In genomic region chr7:128103498-128104108, GRCh38 we compare ENCODE assay signal across 8 cellular contexts.
A peak's percentile ranks its signal among the peaks of the same experiment; 100 is the strongest.
DNase-seq lines count a peak whose midpoint lies in the region; ATAC-seq and TF ChIP-seq lines count a peak whose summit lies in the region.

No MANE protein-coding gene starts in this region.

- TF ChIP-seq RAD21 in IMR-90 (IDR thresholded peaks at IDR 0.05; ENCODE audit: low read length), result no peak

- H3K9me3 ChIP-seq in IMR-90 (ENCODE audit: control insufficient read depth, insufficient read depth, low read length) (no peaks in the 10 kb centered on the region), body of pancreas (no peaks in the 10 kb centered on the region)

- H4K91ac ChIP-seq in IMR-90 (ENCODE audit: insufficient read depth, low read depth, low read length), result no peak overlapping the region

- H4K8ac ChIP-seq in IMR-90 (ENCODE audit: low read depth in 2 of 2, low read length in 2 of 2), result no peak overlapping the region

- CTCF ChIA-PET in IMR-90 (lab: Yijun Ruan, JAX), result no interaction called here

- peaks cover 9% of the 10 kb centered on the region for H3K27me3 Mint-ChIP-seq in activated CD4-positive, alpha-beta T cell treated with anti-CD3 and anti-CD28 coated beads, Interleukin-2, amount 10 ng/mL, durations not matched to agents 24 days and 14 days

- H3K79me1 ChIP-seq in IMR-90 (ENCODE audit: low read depth in 1 of 2, low read length in 2 of 2), result no peaks in the 10 kb centered on the region

- no peak overlapping the region for H2BK120ac ChIP-seq in IMR-90 (ENCODE audit: low read depth, low read length)

- intact Hi-C loops in activated CD4-positive, alpha-beta T cell treated with anti-CD3 and anti-CD28 coated beads, Interleukin-2, amount 10 ng/mL, durations not matched to agents 24 days and 14 days (cut with micrococcal nuclease), result no loop called here
- intact Hi-C loops in IMR-90 (cut with micrococcal nuclease) (loop anchor here (5.0 kb wide), 1 partner anchor 396 kb away; no protein-coding TSS in a partner anchor), body of pancreas (cut with DNase I) (no loop called here), lower leg skin (cut with DNase I; ENCODE audit: low total_unique reads) (no loop called here)

- peak overlapping the region; percentile 81 for H2AFZ ChIP-seq in IMR-90 (replicated peaks; ENCODE audit: low read length, poor library complexity)

- H3K14ac ChIP-seq in IMR-90 (replicated peaks; ENCODE audit: low read depth, low read length), result no peak overlapping the region

- TF ChIP-seq POLR2A in IMR-90 (IDR thresholded peaks at IDR 0.05; ENCODE audit: low read depth, low read length), result no peak
- no peak for TF ChIP-seq POLR2A in body of pancreas (IDR thresholded peaks at IDR 0.05)
- no peak for TF ChIP-seq POLR2A in lower leg skin (IDR thresholded peaks at IDR 0.05)

- peak overlapping the region; percentile 84 for H3K4me3 Mint-ChIP-seq in activated CD4-positive, alpha-beta T cell treated with anti-CD3 and anti-CD28 coated beads, Interleukin-2, amount 10 ng/mL, durations not matched to agents 24 days and 14 days

- no TSS peak for BruUV-seq in IMR-90 (replicated peaks; lab: Mats Ljungman, UMichigan)

- H2BK5ac ChIP-seq in IMR-90 (ENCODE audit: low read depth, low read length, poor library complexity, severe bottlenecking), result no peak overlapping the region

- no peak overlapping the region for H3K27ac Mint-ChIP-seq in activated CD4-positive, alpha-beta T cell treated with anti-CD3 and anti-CD28 coated beads, Interleukin-2, amount 10 ng/mL, durations not matched to agents 24 days and 14 days

- H3K4me1 Mint-ChIP-seq in activated CD4-positive, alpha-beta T cell treated with anti-CD3 and anti-CD28 coated beads, Interleukin-2, amount 10 ng/mL, durations not matched to agents 24 days and 14 days, result peaks cover 21% of the 10 kb centered on the region

- no peak overlapping the region for H3K4ac ChIP-seq in IMR-90 (ENCODE audit: low read depth, low read length)

- in situ Hi-C loops in IMR-90 (cut with MboI; ENCODE audit: low sequenced_read_pairs), result no loop called here

- H3K9me1 ChIP-seq in IMR-90 (ENCODE audit: insufficient read depth, low read length), result peaks cover 8% of the 10 kb centered on the region

- H3K23ac ChIP-seq in IMR-90 (ENCODE audit: low read depth, low read length), result no peak overlapping the region

- TF ChIP-seq CTCF in IMR-90 (conservative IDR thresholded peaks at IDR 0.05; ENCODE audit: low read depth, low read length) (no peak), body of pancreas (IDR thresholded peaks at IDR 0.05) (no peak), lower leg skin (IDR thresholded peaks at IDR 0.05) (no peak)

- H3K9ac ChIP-seq in IMR-90 (ENCODE audit: low read depth, low read length), result no peak overlapping the region

- H3K36me3 ChIP-seq in IMR-90 (ENCODE audit: control insufficient read depth, insufficient read depth, low read length) (no peaks in the 10 kb centered on the region; the same call in 1 of the 2 replicates), body of pancreas (replicated peaks in 1 of 2; ENCODE audit: insufficient read depth in 1 of 2, low read depth in 2 of 2) (no peaks in the 10 kb centered on the region), urinary bladder (ENCODE audit: insufficient read depth) (no peaks in the 10 kb centered on the region)

- H2AK5ac ChIP-seq in IMR-90 (ENCODE audit: low read depth, low read length), result no peak overlapping the region

- no peaks in the 10 kb centered on the region for H3K9me3 Mint-ChIP-seq in activated CD4-positive, alpha-beta T cell treated with anti-CD3 and anti-CD28 coated beads, Interleukin-2, amount 10 ng/mL, durations not matched to agents 24 days and 14 days

- no peak overlapping the region for H4K5ac ChIP-seq in IMR-90 (ENCODE audit: low read depth, low read length)

- H3K27me3 ChIP-seq in IMR-90 (ENCODE audit: control insufficient read depth, insufficient read depth, low read length) (peaks cover 40% of the 10 kb centered on the region), body of pancreas (no peaks in the 10 kb centered on the region)

- H2BK20ac ChIP-seq in IMR-90 (ENCODE audit: low read depth, low read length), result no peak overlapping the region

- H2AK9ac ChIP-seq in IMR-90 (replicated peaks; ENCODE audit: low read depth, low read length, poor library complexity), result peak overlapping the region; percentile 57

- peaks cover 4% of the 10 kb centered on the region for H3K4me1 ChIP-seq in IMR-90 (ENCODE audit: control insufficient read depth, insufficient read depth, low read length)
- H3K4me1 ChIP-seq in body of pancreas, result peaks cover 14% of the 10 kb centered on the region
- no peaks in the 10 kb centered on the region for H3K4me1 ChIP-seq in urinary bladder (ENCODE audit: insufficient read depth)

- dilution Hi-C loops in IMR-90 (cut with HindIII; ENCODE audit: low sequenced_read_pairs, unreplicated experiment), result no loop called here

- ATAC-seq in IMR-90 (ENCODE audit: low read depth), result peak; percentile 25; the same call in 1 of the 2 replicates
- peak; percentile 20 for ATAC-seq in body of pancreas

- H3K4me2 ChIP-seq in IMR-90 (ENCODE audit: low read depth, low read length), result peak overlapping the region; percentile 70; the same call in 1 of the 2 replicates

- no peaks in the 10 kb centered on the region for H3K36me3 Mint-ChIP-seq in activated CD4-positive, alpha-beta T cell treated with anti-CD3 and anti-CD28 coated beads, Interleukin-2, amount 10 ng/mL, durations not matched to agents 24 days and 14 days (ENCODE audit: low read depth)

- H3K4me3 ChIP-seq in IMR-90 (ENCODE audit: insufficient read depth, low read depth, low read length), result peak overlapping the region; percentile 34; the same call in 1 of the 2 replicates
- no peak overlapping the region for H3K4me3 ChIP-seq in body of pancreas
- H3K4me3 ChIP-seq in lower leg skin (ENCODE audit: low read depth, poor library complexity, severe bottlenecking), result peak overlapping the region; percentile 10
- H3K4me3 ChIP-seq in urinary bladder (ENCODE audit: low read depth, low read length), result peak overlapping the region; percentile 33

- no peak overlapping the region for H3K27ac ChIP-seq in IMR-90 (ENCODE audit: insufficient read depth, low read length)
- no peak overlapping the region for H3K27ac ChIP-seq in body of pancreas
- H3K27ac ChIP-seq in urinary bladder (ENCODE audit: low read depth), result no peak overlapping the region

- 14% methylated on average over 16 of the region's 44 CpGs; no CpG with 5 or more reads in 1 of the 2 experiments for WGBS in IMR-90 (ENCODE audit: extremely low coverage in 2 of 2, insufficient read length in 1 of 2), 2 experiments
- 12 to 23% methylated on average over 11 to 44 of the region's 44 CpGs for WGBS in body of pancreas, 2 donors
- 13 to 16% methylated on average over 33 of the region's 44 CpGs for WGBS in lower leg skin, 2 donors
- WGBS in urinary bladder, result 12% methylated on average over 44 of the region's 44 CpGs

- POLR2A ChIA-PET in IMR-90 (lab: Charles Lee; ENCODE audit: unreplicated experiment), result no interaction called here

- no peak overlapping the region for H3K56ac ChIP-seq in IMR-90 (ENCODE audit: extremely low read depth, insufficient read depth, low read length)

- H4K20me1 ChIP-seq in IMR-90 (ENCODE audit: insufficient read depth, low read length), result peaks cover 8% of the 10 kb centered on the region

- H3K18ac ChIP-seq in IMR-90 (ENCODE audit: low read depth, low read length), result no peak overlapping the region

- no peak overlapping the region for H2BK15ac ChIP-seq in IMR-90 (ENCODE audit: low read depth, low read length)

- peak; percentile 70 for DNase-seq in activated CD4-positive, alpha-beta T cell treated with anti-CD3 and anti-CD28 coated beads, Interleukin-2, amount 10 ng/mL, durations not matched to agents 24 days and 14 days
- no peak for DNase-seq in activated CD4-positive, alpha-beta T cell treated with anti-CD3 and anti-CD28 coated beads, Interleukin-2, amount 50 U/mL, for 4 hours
- DNase-seq in IMR-90 (no peak), body of pancreas (peak; percentile 28 to 49 (median 38)), lower leg skin (ENCODE audit: low spot score in 2 of 2) (no peak), NCI-H1105 (lab: John Stamatoyannopoulos, UW) (no peak), A172 (ENCODE audit: low spot score) (no peak)

TF ChIP-seq in IMR-90, 13 proteins besides CTCF, POLR2A, EP300 and RAD21:
- TF ChIP-seq ELK1 (IDR thresholded peaks at IDR 0.05; ENCODE audit: borderline replicate concordance, low read depth, low read length), result no peak
- no peak for TF ChIP-seq USF2 (IDR thresholded peaks at IDR 0.05; ENCODE audit: low read depth, low read length)

Comparison
In these comparisons a context has a peak if more than half of its experiments do, and no peak if none do; other contexts are left out.
1. DNase-seq: peak in activated CD4-positive, alpha-beta T cell treated with anti-CD3 and anti-CD28 coated beads, Interleukin-2, amount 10 ng/mL, durations not matched to agents 24 days and 14 days (single experiment) and body of pancreas (4 of 4); none in activated CD4-positive, alpha-beta T cell treated with anti-CD3 and anti-CD28 coated beads, Interleukin-2, amount 50 U/mL, for 4 hours (0 of 2), IMR-90 (single experiment), lower leg skin (0 of 2), NCI-H1105 (single experiment) and A172 (single experiment).
2. H3K4me3 ChIP-seq: peak in IMR-90 (single experiment), lower leg skin (single experiment) and urinary bladder (single experiment); none in body of pancreas (0 of 2).